In genomic region chr5:157463621-157464407, GRCh38 we compare ENCODE assay signal across 8 cellular contexts. TPM values are rescaled to one million over a fixed set of nuclear protein-coding genes. Genes with fewer than 3 reads are reported as not detected.
A peak's percentile ranks its signal among the peaks of the same experiment; 100 is the strongest.
DNase-seq lines count a peak whose midpoint lies in the region; ATAC-seq and TF ChIP-seq lines count a peak whose summit lies in the region.

No MANE protein-coding gene starts in this region.

- no peak for TF ChIP-seq RAD21 in HCT116 (IDR thresholded peaks at IDR 0.05; ENCODE audit: low read depth)

- DNase-seq in Calu3 (no peak), HCT116 (ENCODE audit: low read depth, low spot score) (peak; percentile 50), brain microvascular endothelial cell (peak; percentile 47), non-pigmented ciliary epithelial cell (ENCODE audit: low read depth) (peak; percentile 59), GM19240 (ENCODE audit: insufficient read length, low spot score) (no peak), C1 segment of cervical spinal cord (lab: John Stamatoyannopoulos, UW) (no peak), NCI-H2196 (lab: John Stamatoyannopoulos, UW; ENCODE audit: unreplicated experiment) (no peak)

- H3K4me1 ChIP-seq in HCT116 (ENCODE audit: control insufficient read depth in 1 of 2, insufficient read depth in 2 of 2, low read length in 2 of 2) = peaks cover 24 to 41% of the 10 kb centered on the region in 2 experiments

- H3K4me1 Mint-ChIP-seq in Calu3 (ENCODE audit: low read depth, unreplicated experiment) = peaks cover 16% of the 10 kb centered on the region

- no peaks in the 10 kb centered on the region for H4K20me1 ChIP-seq in HCT116 (ENCODE audit: insufficient read depth)

- in situ Hi-C loops in brain microvascular endothelial cell (cut with HindIII; ENCODE audit: low pct_ligation_motif_present, low sequenced_read_pairs) = no loop called here

- H3K4me2 ChIP-seq in HCT116 (ENCODE audit: low read length) = peak overlapping the region; percentile 69

- H3K4me3 ChIP-seq in HCT116 (replicated peaks in 1 of 2; ENCODE audit: low read depth in 1 of 2, low read length in 2 of 2) = peak overlapping the region in 1 of 2 experiments; percentile 26; a peak in 2 of 4 replicates
- H3K4me3 ChIP-seq in brain microvascular endothelial cell (ENCODE audit: low read depth, low read length) = no peak overlapping the region

- H3K9ac ChIP-seq in HCT116 (ENCODE audit: low read length) = peak overlapping the region; percentile 31

- H3K79me2 ChIP-seq in HCT116 (ENCODE audit: insufficient read depth, low read length) = no peaks in the 10 kb centered on the region

- no peaks in the 10 kb centered on the region for H3K9me2 ChIP-seq in HCT116 (ENCODE audit: insufficient read depth)

- no peaks in the 10 kb centered on the region for H3K27me3 ChIP-seq in HCT116 (ENCODE audit: insufficient read depth, low read length)
- H3K27me3 ChIP-seq in brain microvascular endothelial cell (replicated peaks) = no peaks in the 10 kb centered on the region

- ATAC-seq in HCT116 (peak; percentile 57), GM18907 (IDR thresholded peaks at IDR 0.05; ENCODE audit: unreplicated experiment) (no peak)

- no peaks in the 10 kb centered on the region for H3K9me3 ChIP-seq in HCT116 (ENCODE audit: control insufficient read depth in 1 of 2, insufficient read depth in 1 of 2, low read depth in 1 of 2, low read length in 2 of 2)

- no peaks in the 10 kb centered on the region for H3K36me3 ChIP-seq in HCT116 (ENCODE audit: control insufficient read depth in 1 of 2, insufficient read depth in 2 of 2, low read length in 2 of 2)
- no peaks in the 10 kb centered on the region for H3K36me3 ChIP-seq in brain microvascular endothelial cell (replicated peaks)

- RAD21 ChIA-PET in HCT116 (lab: Charles Lee; ENCODE audit: low non-redundant PET in 1 of 2, low total read pairs in 2 of 2, uncharacterized antibody in 2 of 2, unreplicated experiment in 2 of 2) = interaction anchor here in 1 of 2 experiments (0.9 to 1.4 kb wide), 2 partner anchors 32 to 210 kb away, joined by 3 read pairs; no protein-coding TSS in a partner anchor

- CTCF ChIA-PET in Calu3 (lab: Charles Lee) = interaction anchor here (1.0 to 1.8 kb wide), 2 partner anchors 14 to 17 kb away, joined by 4 to 5 read pairs; no protein-coding TSS in a partner anchor
- CTCF ChIA-PET in HCT116 (lab: Charles Lee) = interaction anchor here (0.7 to 1.8 kb wide), 4 partner anchors 8 to 121 kb away, joined by 3 to 4 read pairs (median 4); no protein-coding TSS in a partner anchor

- no peak overlapping the region for H3K4me3 Mint-ChIP-seq in Calu3 (ENCODE audit: low read depth, unreplicated experiment)

- no TSS peak for BruUV-seq in Calu3 (replicated peaks; lab: Mats Ljungman, UMichigan)
- no TSS peak for BruUV-seq in HCT116 (replicated peaks; lab: Mats Ljungman, UMichigan)

- no peaks in the 10 kb centered on the region for H3K9me3 Mint-ChIP-seq in Calu3 (ENCODE audit: low read depth, unreplicated experiment)

- peaks cover 17% of the 10 kb centered on the region for H3K36me3 Mint-ChIP-seq in Calu3 (ENCODE audit: insufficient read depth, unreplicated experiment)

- peak overlapping the region; percentile 48 for H3K27ac ChIP-seq in HCT116 (ENCODE audit: low read depth, low read length)
- H3K27ac ChIP-seq in brain microvascular endothelial cell = peak overlapping the region; percentile 39

- H3K27ac Mint-ChIP-seq in Calu3 (ENCODE audit: unreplicated experiment) = peak overlapping the region; percentile 43

- TF ChIP-seq POLR2A in HCT116 (IDR thresholded peaks at IDR 0.05; ENCODE audit: borderline replicate concordance, extremely low read depth, insufficient read depth, insufficient read length) = no peak

- intact Hi-C loops in Calu3 (cut with micrococcal nuclease; ENCODE audit: unreplicated experiment) (no loop called here), HCT116 (cut with micrococcal nuclease) (no loop called here)

- no peaks in the 10 kb centered on the region for H3K27me3 Mint-ChIP-seq in Calu3 (ENCODE audit: unreplicated experiment)

- POLR2A ChIA-PET in HCT116 (lab: Charles Lee) = interaction anchor here (1.0 to 1.5 kb wide), 2 partner anchors 57 to 73 kb away, joined by 3 read pairs; no protein-coding TSS in a partner anchor

- peak overlapping the region; percentile 19 for H2AFZ ChIP-seq in HCT116 (ENCODE audit: low read depth, low read length, poor library complexity, severe bottlenecking)

- TF ChIP-seq CTCF in Calu3 (IDR thresholded peaks at IDR 0.05; ENCODE audit: unreplicated experiment) (no peak), HCT116 (IDR thresholded peaks at IDR 0.05 in 2 of 3, conservative IDR thresholded peaks at IDR 0.05 in 1 of 3; ENCODE audit: borderline replicate concordance in 1 of 3, insufficient read depth in 1 of 3, low read depth in 2 of 3, low read length in 2 of 3) (no peak), brain microvascular endothelial cell (IDR thresholded peaks at IDR 0.05; ENCODE audit: low read depth, low read length, missing control alignments) (no peak)

TF ChIP-seq in HCT116, 20 proteins besides CTCF, POLR2A, EP300 and RAD21 (continues in another document):
- peak; percentile 58 for TF ChIP-seq SP1 (IDR thresholded peaks at IDR 0.05; ENCODE audit: low read depth)
- no peak for TF ChIP-seq REST (IDR thresholded peaks at IDR 0.05; ENCODE audit: low read depth)
- no peak for TF ChIP-seq ELF1 (IDR thresholded peaks at IDR 0.05; ENCODE audit: borderline replicate concordance, low read depth)
- TF ChIP-seq POLR2AphosphoS5 (IDR thresholded peaks at IDR 0.05; ENCODE audit: low read depth, low read length) = no peak
- TF ChIP-seq, protein P1, sequence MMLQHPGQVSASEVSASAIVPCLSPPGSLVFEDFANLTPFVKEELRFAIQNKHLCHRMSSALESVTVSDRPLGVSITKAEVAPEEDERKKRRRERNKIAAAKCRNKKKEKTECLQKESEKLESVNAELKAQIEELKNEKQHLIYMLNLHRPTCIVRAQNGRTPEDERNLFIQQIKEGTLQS (IDR thresholded peaks at IDR 0.05) = no peak
- no peak for TF ChIP-seq EGR1 (IDR thresholded peaks at IDR 0.05; ENCODE audit: low read depth)
- no peak for TF ChIP-seq EZH2phosphoT487 (IDR thresholded peaks at IDR 0.05; ENCODE audit: borderline replicate concordance)
- TF ChIP-seq CBX3 (IDR thresholded peaks at IDR 0.05; ENCODE audit: low read depth) = peak; percentile 82; the same call in 1 of the 2 replicates
- TF ChIP-seq ZFX (IDR thresholded peaks at IDR 0.05) = no peak
- TF ChIP-seq CEBPB (IDR thresholded peaks at IDR 0.05; ENCODE audit: low read depth) = no peak
- TF ChIP-seq SIN3A (IDR thresholded peaks at IDR 0.05; ENCODE audit: low read depth) = no peak
- no peak for TF ChIP-seq ZNF274 (IDR thresholded peaks at IDR 0.05; ENCODE audit: low read depth, low read length)
- TF ChIP-seq, protein P2, sequence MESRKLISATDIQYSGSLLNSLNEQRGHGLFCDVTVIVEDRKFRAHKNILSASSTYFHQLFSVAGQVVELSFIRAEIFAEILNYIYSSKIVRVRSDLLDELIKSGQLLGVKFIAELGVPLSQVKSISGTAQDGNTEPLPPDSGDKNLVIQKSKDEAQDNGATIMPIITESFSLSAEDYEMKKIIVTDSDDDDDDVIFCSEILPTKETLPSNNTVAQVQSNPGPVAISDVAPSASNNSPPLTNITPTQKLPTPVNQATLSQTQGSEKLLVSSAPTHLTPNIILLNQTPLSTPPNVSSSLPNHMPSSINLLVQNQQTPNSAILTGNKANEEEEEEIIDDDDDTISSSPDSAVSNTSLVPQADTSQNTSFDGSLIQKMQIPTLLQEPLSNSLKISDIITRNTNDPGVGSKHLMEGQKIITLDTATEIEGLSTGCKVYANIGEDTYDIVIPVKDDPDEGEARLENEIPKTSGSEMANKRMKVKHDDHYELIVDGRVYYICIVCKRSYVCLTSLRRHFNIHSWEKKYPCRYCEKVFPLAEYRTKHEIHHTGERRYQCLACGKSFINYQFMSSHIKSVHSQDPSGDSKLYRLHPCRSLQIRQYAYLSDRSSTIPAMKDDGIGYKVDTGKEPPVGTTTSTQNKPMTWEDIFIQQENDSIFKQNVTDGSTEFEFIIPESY (IDR thresholded peaks at IDR 0.05; ENCODE audit: extremely low read depth, insufficient replicate concordance, low read length) = no peak
- TF ChIP-seq SRF (IDR thresholded peaks at IDR 0.05; ENCODE audit: low read depth) = peak; percentile 25; the same call in 1 of the 2 replicates
- peak; percentile 72 for TF ChIP-seq FOSL1 (IDR thresholded peaks at IDR 0.05; ENCODE audit: low read depth)
- TF ChIP-seq, protein P3, sequence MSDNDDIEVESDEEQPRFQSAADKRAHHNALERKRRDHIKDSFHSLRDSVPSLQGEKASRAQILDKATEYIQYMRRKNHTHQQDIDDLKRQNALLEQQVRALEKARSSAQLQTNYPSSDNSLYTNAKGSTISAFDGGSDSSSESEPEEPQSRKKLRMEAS (IDR thresholded peaks at IDR 0.05) = peak; percentile 90
- no peak for TF ChIP-seq EZH2 (IDR thresholded peaks at IDR 0.05)
- no peak for TF ChIP-seq TCF7L2 (IDR thresholded peaks at IDR 0.05; ENCODE audit: borderline replicate concordance, extremely low read depth, insufficient read depth, insufficient read length)

RNA-seq across cellular contexts. Expression of gene NIPAL4, which starts 3.8 kb away (rescaled TPM):
- total RNA-seq in Calu3 (2022) (2.7 and 3.2 TPM in 2 replicates), HCT116 (2021; ENCODE audit: unreplicated experiment) (0.12 TPM)
- 0.05 and 0.09 TPM in 2 replicates for polyA plus RNA-seq in HCT116 (2012)

Comparison
In these comparisons a context has a peak if more than half of its experiments do, and no peak if none do; other contexts are left out.
1. DNase-seq: peak in HCT116 (single experiment), brain microvascular endothelial cell (single experiment) and non-pigmented ciliary epithelial cell (single experiment); none in Calu3 (single experiment), GM19240 (single experiment), C1 segment of cervical spinal cord (0 of 14) and NCI-H2196 (single experiment).